Comparison of ENCODE assay signal across 8 cellular contexts in the genomic region with DNA sequence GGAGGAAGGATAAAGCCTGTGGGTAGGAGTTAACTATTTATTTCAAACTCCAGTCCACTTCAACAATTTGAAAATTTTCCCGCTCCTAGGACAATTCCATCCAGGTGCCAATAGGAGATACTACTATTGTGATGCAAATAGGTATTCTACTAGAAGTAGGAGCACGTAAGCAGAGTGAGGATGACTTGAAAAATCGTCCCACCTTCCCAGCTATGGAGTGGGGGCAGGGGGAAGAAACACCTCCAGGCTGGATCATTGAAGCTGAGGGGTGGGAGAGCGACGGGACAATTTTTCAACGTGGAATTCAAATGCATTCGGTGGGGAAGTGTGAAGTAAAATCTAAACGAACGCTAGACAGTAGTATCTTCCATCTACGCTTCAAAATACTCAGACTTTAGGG. TPM values are rescaled to one million over a fixed set of nuclear protein-coding genes. Genes with fewer than 3 reads are reported as not detected.
DNase-seq lines count a peak whose midpoint lies in the region; ATAC-seq and TF ChIP-seq lines count a peak whose summit lies in the region.

No MANE protein-coding gene starts in this region.

- peak overlapping the region; percentile 62 to 87 (median 74) for H3K4me3 ChIP-seq in heart left ventricle
- peak overlapping the region; percentile 71 for H3K4me3 ChIP-seq in choroid plexus epithelial cell (ENCODE audit: low read depth, low read length)
- peak overlapping the region; percentile 47 for H3K4me3 ChIP-seq in mucosa of stomach (ENCODE audit: low read length)
- peak overlapping the region; percentile 44 to 70 for H3K4me3 ChIP-seq in uterus

- H3K4me1 ChIP-seq in heart left ventricle (peaks cover 0 to 38% (median 13%) of the 10 kb centered on the region in 12 donors), mucosa of stomach (ENCODE audit: control insufficient read depth, insufficient read depth, low read length) (peaks cover 47% of the 10 kb centered on the region), uterus (no peaks in the 10 kb centered on the region)

- intact Hi-C loops in heart left ventricle (cut with DNase I), result loop anchor here in 8 of 10 donors (2.0 to 10.0 kb wide), 11 partner anchors 36 to 246 kb away; no protein-coding TSS in a partner anchor
- intact Hi-C loops in Right ventricle myocardium inferior (cut with DNase I), result loop anchor here (2.0 to 5.0 kb wide), 3 partner anchors 54 to 109 kb away; no protein-coding TSS in a partner anchor
- intact Hi-C loops in uterus (cut with DNase I; ENCODE audit: low total_unique reads), result no loop called here

- WGBS in heart left ventricle, 4 donors, result 63 to 66% (median 65%) methylated on average over 10 of the region's 10 CpGs

- H3K27ac ChIP-seq in heart left ventricle, result peak overlapping the region; percentile 69 to 89 (median 82)
- H3K27ac ChIP-seq in uterus, result peak overlapping the region; percentile 86 to 89

- TF ChIP-seq CTCF in heart left ventricle (IDR thresholded peaks at IDR 0.05) (no peak), choroid plexus epithelial cell (conservative IDR thresholded peaks at IDR 0.05; ENCODE audit: low read depth, low read length) (no peak), uterus (IDR thresholded peaks at IDR 0.05) (no peak)

- no peak for ATAC-seq in heart left ventricle
- no peak for ATAC-seq in Right ventricle myocardium inferior
- no peak for ATAC-seq in GM18861 (IDR thresholded peaks at IDR 0.05; ENCODE audit: unreplicated experiment)
- no peak for ATAC-seq in GM18519 (IDR thresholded peaks at IDR 0.05; ENCODE audit: low FRiP score, unreplicated experiment)

- TF ChIP-seq POLR2A in heart left ventricle (IDR thresholded peaks at IDR 0.05) (no peak), uterus (IDR thresholded peaks at IDR 0.05) (no peak)

- H3K36me3 ChIP-seq in heart left ventricle (no peaks in the 10 kb centered on the region), mucosa of stomach (ENCODE audit: control insufficient read depth, insufficient read depth, low read length) (no peaks in the 10 kb centered on the region), uterus (no peaks in the 10 kb centered on the region)

- peak overlapping the region; percentile 95 for H3K9ac ChIP-seq in mucosa of stomach (ENCODE audit: low read length)

- H3K9me3 ChIP-seq in heart left ventricle (no peaks in the 10 kb centered on the region), mucosa of stomach (ENCODE audit: control insufficient read depth, low read length) (no peaks in the 10 kb centered on the region), uterus (no peaks in the 10 kb centered on the region)

- peaks cover 0 to 7% (median 0%) of the 10 kb centered on the region in 9 donors for H3K27me3 ChIP-seq in heart left ventricle
- no peaks in the 10 kb centered on the region for H3K27me3 ChIP-seq in mucosa of stomach (ENCODE audit: control insufficient read depth, insufficient read depth, low read length)
- no peaks in the 10 kb centered on the region for H3K27me3 ChIP-seq in uterus

- DNase-seq in heart left ventricle, result no peak
- no peak for DNase-seq in Right ventricle myocardium inferior (ENCODE audit: missing footprints)
- DNase-seq in choroid plexus epithelial cell (ENCODE audit: low read depth), result no peak
- no peak for DNase-seq in uterus
- no peak for DNase-seq in SK-N-DZ (ENCODE audit: low spot score)

RNA-seq across cellular contexts. Expression of a gene that starts 0.6 kb away (rescaled TPM):
- total RNA-seq in heart left ventricle (10 to 100 TPM in 4 of 9 donors, 1 to 10 TPM in 5; 6.7 to 12.4 (median 9.1) TPM), Right ventricle myocardium inferior (4.5 TPM), uterus (10 to 100 TPM; 10.2 to 51.6 (median 21.1) TPM)
- polyA plus RNA-seq in heart left ventricle, result 1 to 10 TPM; 3.8 to 6.2 TPM
- 4.6 and 4.9 TPM in 2 replicates for polyA plus RNA-seq in SK-N-DZ (2014; cell fraction: cytosol; rRNA removed)
- 2.9 and 6.6 TPM in 2 replicates for polyA plus RNA-seq in SK-N-DZ (2014; cell fraction: nucleus; rRNA removed)
